ENCODE assay signal across 19 cellular contexts in genomic region chr2:149094217-149095015, GRCh38. TPM values are rescaled to one million over a fixed set of nuclear protein-coding genes. Genes with fewer than 3 reads are reported as not detected.
DNase-seq lines count a peak whose midpoint lies in the region; ATAC-seq, FAIRE-seq and TF ChIP-seq lines count a peak whose summit lies in the region.
"Had no signal": no experiment of that assay in that cellular context is flagged by ENCODE, and none has a peak within 500 bp of the region (broad histone marks: within the 10 kb centered on the region; RNA-seq: fewer than 3 reads in every experiment).

No MANE protein-coding gene starts in this region.

- peak; percentile 82 for ATAC-seq in SK-N-SH treated with all-trans-retinoic acid at 6 μM for 48 hours
- ATAC-seq: activated CD4-positive, alpha-beta T cell treated with anti-CD3 and anti-CD28 coated beads for 36 hours; K562 had no signal

- peak; percentile 24 for DNase-seq in NCI-H82 (lab: John Stamatoyannopoulos, UW)
- DNase-seq in NCI-H82 treated with DMSO at 0.1 percent for 48 hours (lab: John Stamatoyannopoulos, UW; ENCODE audit: unreplicated experiment): no peak
- DNase-seq in iPS-NIHi7 (ENCODE audit: extremely low spot score): peak; percentile 29
- peak; percentile 65 for DNase-seq in urothelium cell line (ENCODE audit: low spot score)
- no peak for DNase-seq in GOT3 (lab: John Stamatoyannopoulos, UW)
- DNase-seq in NCI-H524 treated with DMSO at 0.1 percent for 48 hours (lab: John Stamatoyannopoulos, UW): no peak
- no peak for DNase-seq in G401 (ENCODE audit: low spot score)
- DNase-seq: activated CD4-positive, alpha-beta T cell treated with anti-CD3 and anti-CD28 coated beads for 36 hours; activated naive CD8-positive, alpha-beta T cell treated with anti-CD3 and anti-CD28 coated beads for 36 hours; COR-L47; left ventricle myocardium inferior; NCI-H1417 treated with DMSO at 0.1 percent for 48 hours; NCI-H510A treated with DMSO at 0.1 percent for 48 hours; stimulated activated naive CD4-positive, alpha-beta T cell had no signal

- in situ Hi-C loops in G401 (cut with HindIII; ENCODE audit: low sequenced_read_pairs): no loop called here

- no peak for FAIRE-seq in urothelium cell line (lab: Jason Lieb, UNC)
- FAIRE-seq: A204.1, H54, K562 had no signal

TF ChIP-seq in SK-N-SH treated with all-trans-retinoic acid at 6 μM for 48 hours, 23 proteins besides CTCF, POLR2A, EP300 and RAD21:
- TF ChIP-seq OSR1 (CRISPR knock-in tag; IDR thresholded peaks at IDR 0.05) (no peak), ZNF8 (CRISPR knock-in tag; IDR thresholded peaks at IDR 0.05) (no peak), ESRRG (CRISPR knock-in tag; IDR thresholded peaks at IDR 0.05) (no peak), CREB5 (CRISPR knock-in tag; IDR thresholded peaks at IDR 0.05; ENCODE audit: low read depth) (peak; percentile 87), CSRNP3 (CRISPR knock-in tag; IDR thresholded peaks at IDR 0.05) (no peak), TOX (CRISPR knock-in tag; IDR thresholded peaks at IDR 0.05; ENCODE audit: borderline replicate concordance) (no peak), ZFP30 (CRISPR knock-in tag; IDR thresholded peaks at IDR 0.05) (no peak), RARB (CRISPR knock-in tag; IDR thresholded peaks at IDR 0.05) (no peak), ZC3H10 (CRISPR knock-in tag; IDR thresholded peaks at IDR 0.05) (no peak), ZNF70 (CRISPR knock-in tag; IDR thresholded peaks at IDR 0.05) (no peak), ZNF565 (CRISPR knock-in tag; conservative IDR thresholded peaks at IDR 0.05; ENCODE audit: low read depth) (no peak), CSDC2 (CRISPR knock-in tag; IDR thresholded peaks at IDR 0.05) (peak; percentile 60; the same call in 1 of the 2 replicates), ISL1 (CRISPR knock-in tag; IDR thresholded peaks at IDR 0.05) (peak; percentile 78)
- TF ChIP-seq, protein P1, sequence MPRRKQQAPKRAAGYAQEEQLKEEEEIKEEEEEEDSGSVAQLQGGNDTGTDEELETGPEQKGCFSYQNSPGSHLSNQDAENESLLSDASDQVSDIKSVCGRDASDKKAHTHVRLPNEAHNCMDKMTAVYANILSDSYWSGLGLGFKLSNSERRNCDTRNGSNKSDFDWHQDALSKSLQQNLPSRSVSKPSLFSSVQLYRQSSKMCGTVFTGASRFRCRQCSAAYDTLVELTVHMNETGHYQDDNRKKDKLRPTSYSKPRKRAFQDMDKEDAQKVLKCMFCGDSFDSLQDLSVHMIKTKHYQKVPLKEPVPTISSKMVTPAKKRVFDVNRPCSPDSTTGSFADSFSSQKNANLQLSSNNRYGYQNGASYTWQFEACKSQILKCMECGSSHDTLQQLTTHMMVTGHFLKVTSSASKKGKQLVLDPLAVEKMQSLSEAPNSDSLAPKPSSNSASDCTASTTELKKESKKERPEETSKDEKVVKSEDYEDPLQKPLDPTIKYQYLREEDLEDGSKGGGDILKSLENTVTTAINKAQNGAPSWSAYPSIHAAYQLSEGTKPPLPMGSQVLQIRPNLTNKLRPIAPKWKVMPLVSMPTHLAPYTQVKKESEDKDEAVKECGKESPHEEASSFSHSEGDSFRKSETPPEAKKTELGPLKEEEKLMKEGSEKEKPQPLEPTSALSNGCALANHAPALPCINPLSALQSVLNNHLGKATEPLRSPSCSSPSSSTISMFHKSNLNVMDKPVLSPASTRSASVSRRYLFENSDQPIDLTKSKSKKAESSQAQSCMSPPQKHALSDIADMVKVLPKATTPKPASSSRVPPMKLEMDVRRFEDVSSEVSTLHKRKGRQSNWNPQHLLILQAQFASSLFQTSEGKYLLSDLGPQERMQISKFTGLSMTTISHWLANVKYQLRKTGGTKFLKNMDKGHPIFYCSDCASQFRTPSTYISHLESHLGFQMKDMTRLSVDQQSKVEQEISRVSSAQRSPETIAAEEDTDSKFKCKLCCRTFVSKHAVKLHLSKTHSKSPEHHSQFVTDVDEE (CRISPR knock-in tag; IDR thresholded peaks at IDR 0.05): no peak
- TF ChIP-seq, protein P2, sequence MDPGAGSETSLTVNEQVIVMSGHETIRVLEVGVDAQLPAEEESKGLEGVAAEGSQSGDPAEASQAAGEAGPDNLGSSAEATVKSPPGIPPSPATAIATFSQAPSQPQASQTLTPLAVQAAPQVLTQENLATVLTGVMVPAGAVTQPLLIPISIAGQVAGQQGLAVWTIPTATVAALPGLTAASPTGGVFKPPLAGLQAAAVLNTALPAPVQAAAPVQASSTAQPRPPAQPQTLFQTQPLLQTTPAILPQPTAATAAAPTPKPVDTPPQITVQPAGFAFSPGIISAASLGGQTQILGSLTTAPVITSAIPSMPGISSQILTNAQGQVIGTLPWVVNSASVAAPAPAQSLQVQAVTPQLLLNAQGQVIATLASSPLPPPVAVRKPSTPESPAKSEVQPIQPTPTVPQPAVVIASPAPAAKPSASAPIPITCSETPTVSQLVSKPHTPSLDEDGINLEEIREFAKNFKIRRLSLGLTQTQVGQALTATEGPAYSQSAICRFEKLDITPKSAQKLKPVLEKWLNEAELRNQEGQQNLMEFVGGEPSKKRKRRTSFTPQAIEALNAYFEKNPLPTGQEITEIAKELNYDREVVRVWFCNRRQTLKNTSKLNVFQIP (CRISPR knock-in tag; IDR thresholded peaks at IDR 0.05; ENCODE audit: borderline replicate concordance, low read depth): no peak

RNA-seq across cellular contexts. Expression of gene LYPD6B, which starts 55.9 kb away (rescaled TPM):
- total RNA-seq in G401 (2014; rRNA removed; shearing (Covaris generic)): 21.3 and 28.7 TPM in 2 replicates
- total RNA-seq: activated CD4-positive, alpha-beta T cell treated with anti-CD3 and anti-CD28 coated beads for 36 hours; activated naive CD8-positive, alpha-beta T cell treated with anti-CD3 and anti-CD28 coated beads for 36 hours; K562; left ventricle myocardium inferior; neural crest cell had no signal

Comparison
In these comparisons a context has a peak if more than half of its experiments do, and no peak if none do; other contexts are left out.
1. DNase-seq: peak in NCI-H82 (single experiment), iPS-NIHi7 (single experiment) and urothelium cell line (single experiment); none in NCI-H82 treated with DMSO at 0.1 percent for 48 hours (single experiment), GOT3 (single experiment), NCI-H524 treated with DMSO at 0.1 percent for 48 hours (single experiment) and G401 (single experiment).